In genomic region chr11:1642288-1643145, GRCh38 we compare ENCODE assay signal across 36 cellular contexts. TPM values are rescaled to one million over a fixed set of nuclear protein-coding genes. Genes with fewer than 3 reads are reported as not detected.
"Had no signal": no experiment of that assay in that cellular context is flagged by ENCODE, and none has a peak within 500 bp of the region (broad histone marks: within the 10 kb centered on the region; RNA-seq: fewer than 3 reads in every experiment).

No MANE protein-coding gene starts in this region.

- H3K9me3 ChIP-seq: ascending aorta, MG63 had no signal

- DNase-seq: activated CD4-positive, alpha-beta memory T cell treated with anti-CD3 and anti-CD28 coated beads, Interleukin-2, amount 10 ng/mL, durations not matched to agents 7 days and 5 days; activated CD4-positive, alpha-beta T cell treated with anti-CD3 and anti-CD28 coated beads for 1 hour; activated CD4-positive, alpha-beta T cell treated with anti-CD3 and anti-CD28 coated beads for 48 hours; activated CD4-positive, CD25-positive, alpha-beta regulatory T cell; activated CD8-positive, alpha-beta memory T cell treated with anti-CD3 and anti-CD28 coated beads for 24 hours; activated CD8-positive, alpha-beta memory T cell treated with anti-CD3 and anti-CD28 coated beads, Interleukin-2, amount 10 ng/mL, durations not matched to agents 7 days and 5 days; activated CD8-positive, alpha-beta memory T cell treated with anti-CD3 and anti-CD28 coated beads, Interleukin-2, amount 50 U/mL, for 48 hours; activated effector memory CD4-positive, alpha-beta T cell treated with Interleukin-2 at 50 U/mL for 16 hours; activated naive CD8-positive, alpha-beta T cell treated with anti-CD3 and anti-CD28 coated beads, Interleukin-2, amount 10 ng/mL, durations not matched to agents 7 days and 5 days; activated T-cell treated with anti-CD3 and anti-CD28 coated beads, Interleukin-2, amount 50 U/mL, for 48 hours; amygdala; Kasumi-1; KG1; MG63; NCI-H1048; NCI-H1105 treated with DMSO at 0.1 percent for 48 hours; NCI-H1436; NCI-H1694; NCI-H1930; NCI-H2081 treated with DMSO at 0.1 percent for 48 hours; NCI-H226; NCI-H526; NCI-H748 treated with DMSO at 0.1 percent for 48 hours; NK-92 treated with Interleukin-12 subunit alpha and Interleukin-12 subunit beta, amount 100 ng/mL, for 24 hours; PC-9; Right ventricle myocardium superior; T1000; WERI-Rb-1 had no signal

- ATAC-seq: activated CD8-positive, alpha-beta memory T cell treated with anti-CD3 and anti-CD28 coated beads, Interleukin-2, amount 10 ng/mL, durations not matched to agents 7 days and 5 days had no signal

- H3K27me3 ChIP-seq: ascending aorta, cardiac muscle cell had no signal

- H3K27ac ChIP-seq: ascending aorta, cardiac muscle cell, PC-9, RWPE1, WERI-Rb-1 had no signal

- H3K4me3 ChIP-seq: ascending aorta, cardiac muscle cell, MG63, PC-9 had no signal

- H3K36me3 Mint-ChIP-seq: activated CD8-positive, alpha-beta memory T cell treated with anti-CD3 and anti-CD28 coated beads, Interleukin-2, amount 10 ng/mL, durations not matched to agents 7 days and 5 days; activated naive CD4-positive, alpha-beta T cell treated with anti-CD3 and anti-CD28 coated beads, Interleukin-2, amount 50 U/mL, for 24 hours; activated naive CD8-positive, alpha-beta T cell treated with anti-CD3 and anti-CD28 coated beads, Interleukin-2, amount 10 ng/mL, durations not matched to agents 7 days and 5 days had no signal

- H3K4me1 Mint-ChIP-seq: activated CD4-positive, alpha-beta memory T cell treated with anti-CD3 and anti-CD28 coated beads, Interleukin-2, amount 10 ng/mL, durations not matched to agents 7 days and 5 days; activated CD8-positive, alpha-beta memory T cell treated with anti-CD3 and anti-CD28 coated beads, Interleukin-2, amount 10 ng/mL, durations not matched to agents 7 days and 5 days; activated naive CD8-positive, alpha-beta T cell treated with anti-CD3 and anti-CD28 coated beads, Interleukin-2, amount 10 ng/mL, durations not matched to agents 7 days and 5 days had no signal

- H3K36me3 ChIP-seq: ascending aorta, cardiac muscle cell, MG63, WERI-Rb-1 had no signal

- H3K27ac Mint-ChIP-seq: activated CD4-positive, alpha-beta memory T cell treated with anti-CD3 and anti-CD28 coated beads, Interleukin-2, amount 10 ng/mL, durations not matched to agents 7 days and 5 days; activated CD8-positive, alpha-beta memory T cell treated with anti-CD3 and anti-CD28 coated beads, Interleukin-2, amount 10 ng/mL, durations not matched to agents 7 days and 5 days; activated naive CD4-positive, alpha-beta T cell treated with anti-CD3 and anti-CD28 coated beads, Interleukin-2, amount 50 U/mL, for 24 hours; activated naive CD8-positive, alpha-beta T cell treated with anti-CD3 and anti-CD28 coated beads, Interleukin-2, amount 10 ng/mL, durations not matched to agents 7 days and 5 days had no signal

- H3K4me2 ChIP-seq: PC-9 had no signal

- H3K9me3 Mint-ChIP-seq: activated CD4-positive, alpha-beta memory T cell treated with anti-CD3 and anti-CD28 coated beads, Interleukin-2, amount 10 ng/mL, durations not matched to agents 7 days and 5 days; activated naive CD4-positive, alpha-beta T cell treated with anti-CD3 and anti-CD28 coated beads, Interleukin-2, amount 50 U/mL, for 24 hours; activated naive CD8-positive, alpha-beta T cell treated with anti-CD3 and anti-CD28 coated beads, Interleukin-2, amount 10 ng/mL, durations not matched to agents 7 days and 5 days had no signal

- H3K4me1 ChIP-seq: ascending aorta had no signal

- H3K4me3 Mint-ChIP-seq: activated CD4-positive, alpha-beta memory T cell treated with anti-CD3 and anti-CD28 coated beads, Interleukin-2, amount 10 ng/mL, durations not matched to agents 7 days and 5 days; activated CD8-positive, alpha-beta memory T cell treated with anti-CD3 and anti-CD28 coated beads, Interleukin-2, amount 10 ng/mL, durations not matched to agents 7 days and 5 days; activated naive CD4-positive, alpha-beta T cell treated with anti-CD3 and anti-CD28 coated beads, Interleukin-2, amount 50 U/mL, for 24 hours; activated naive CD8-positive, alpha-beta T cell treated with anti-CD3 and anti-CD28 coated beads, Interleukin-2, amount 10 ng/mL, durations not matched to agents 7 days and 5 days had no signal

- H2AFZ ChIP-seq: PC-9 had no signal

RNA-seq across cellular contexts. Expression of gene KRTAP5-5, which starts 12.9 kb away (rescaled TPM):
- total RNA-seq: activated CD4-positive, alpha-beta memory T cell treated with anti-CD3 and anti-CD28 coated beads, Interleukin-2, amount 10 ng/mL, durations not matched to agents 7 days and 5 days; activated CD8-positive, alpha-beta memory T cell treated with anti-CD3 and anti-CD28 coated beads, Interleukin-2, amount 10 ng/mL, durations not matched to agents 7 days and 5 days; activated naive CD8-positive, alpha-beta T cell treated with anti-CD3 and anti-CD28 coated beads, Interleukin-2, amount 10 ng/mL, durations not matched to agents 7 days and 5 days; ascending aorta; cardiac muscle cell; NCI-H460; PC-9; Right ventricle myocardium superior; T-helper 1 cell treated with Interleukin-12 subunit alpha and Interleukin-12 subunit beta and Interleukin-4 antibody, amounts not matched to agents 30 ng/mL and 1 ng/mL, for 36 hours; T-helper 2 cell treated with Interferon-gamma antibody and Interleukin-4, amounts not matched to agents 100 ng/mL and 5 ng/mL, for 36 hours had no signal
- polyA plus RNA-seq: adipose tissue, cardiac muscle cell had no signal

RNA-seq across cellular contexts. Expression of gene KRTAP5-4, which starts 20.6 kb away (rescaled TPM):
- total RNA-seq: activated CD4-positive, alpha-beta memory T cell treated with anti-CD3 and anti-CD28 coated beads, Interleukin-2, amount 10 ng/mL, durations not matched to agents 7 days and 5 days; activated CD8-positive, alpha-beta memory T cell treated with anti-CD3 and anti-CD28 coated beads, Interleukin-2, amount 10 ng/mL, durations not matched to agents 7 days and 5 days; activated naive CD8-positive, alpha-beta T cell treated with anti-CD3 and anti-CD28 coated beads, Interleukin-2, amount 10 ng/mL, durations not matched to agents 7 days and 5 days; ascending aorta; cardiac muscle cell; NCI-H460; PC-9; Right ventricle myocardium superior; T-helper 1 cell treated with Interleukin-12 subunit alpha and Interleukin-12 subunit beta and Interleukin-4 antibody, amounts not matched to agents 30 ng/mL and 1 ng/mL, for 36 hours; T-helper 2 cell treated with Interferon-gamma antibody and Interleukin-4, amounts not matched to agents 100 ng/mL and 5 ng/mL, for 36 hours had no signal
- polyA plus RNA-seq: adipose tissue, cardiac muscle cell had no signal

RNA-seq across cellular contexts. Expression of gene KRTAP5-3, which starts 34.3 kb away (rescaled TPM):
- total RNA-seq: activated CD4-positive, alpha-beta memory T cell treated with anti-CD3 and anti-CD28 coated beads, Interleukin-2, amount 10 ng/mL, durations not matched to agents 7 days and 5 days; activated CD8-positive, alpha-beta memory T cell treated with anti-CD3 and anti-CD28 coated beads, Interleukin-2, amount 10 ng/mL, durations not matched to agents 7 days and 5 days; activated naive CD8-positive, alpha-beta T cell treated with anti-CD3 and anti-CD28 coated beads, Interleukin-2, amount 10 ng/mL, durations not matched to agents 7 days and 5 days; ascending aorta; cardiac muscle cell; NCI-H460; PC-9; Right ventricle myocardium superior; T-helper 1 cell treated with Interleukin-12 subunit alpha and Interleukin-12 subunit beta and Interleukin-4 antibody, amounts not matched to agents 30 ng/mL and 1 ng/mL, for 36 hours; T-helper 2 cell treated with Interferon-gamma antibody and Interleukin-4, amounts not matched to agents 100 ng/mL and 5 ng/mL, for 36 hours had no signal
- polyA plus RNA-seq: adipose tissue, cardiac muscle cell had no signal

RNA-seq across cellular contexts. Expression of gene KRTAP5-2, which starts 44.4 kb away (rescaled TPM):
- total RNA-seq: activated CD4-positive, alpha-beta memory T cell treated with anti-CD3 and anti-CD28 coated beads, Interleukin-2, amount 10 ng/mL, durations not matched to agents 7 days and 5 days; activated CD8-positive, alpha-beta memory T cell treated with anti-CD3 and anti-CD28 coated beads, Interleukin-2, amount 10 ng/mL, durations not matched to agents 7 days and 5 days; activated naive CD8-positive, alpha-beta T cell treated with anti-CD3 and anti-CD28 coated beads, Interleukin-2, amount 10 ng/mL, durations not matched to agents 7 days and 5 days; ascending aorta; cardiac muscle cell; NCI-H460; PC-9; Right ventricle myocardium superior; T-helper 1 cell treated with Interleukin-12 subunit alpha and Interleukin-12 subunit beta and Interleukin-4 antibody, amounts not matched to agents 30 ng/mL and 1 ng/mL, for 36 hours; T-helper 2 cell treated with Interferon-gamma antibody and Interleukin-4, amounts not matched to agents 100 ng/mL and 5 ng/mL, for 36 hours had no signal
- polyA plus RNA-seq: cardiac muscle cell had no signal

RNA-seq across cellular contexts. Expression of gene KRTAP5-6, which starts 54.5 kb away (rescaled TPM):
- total RNA-seq: activated CD4-positive, alpha-beta memory T cell treated with anti-CD3 and anti-CD28 coated beads, Interleukin-2, amount 10 ng/mL, durations not matched to agents 7 days and 5 days; activated CD8-positive, alpha-beta memory T cell treated with anti-CD3 and anti-CD28 coated beads, Interleukin-2, amount 10 ng/mL, durations not matched to agents 7 days and 5 days; activated naive CD8-positive, alpha-beta T cell treated with anti-CD3 and anti-CD28 coated beads, Interleukin-2, amount 10 ng/mL, durations not matched to agents 7 days and 5 days; ascending aorta; cardiac muscle cell; NCI-H460; PC-9; Right ventricle myocardium superior; T-helper 1 cell treated with Interleukin-12 subunit alpha and Interleukin-12 subunit beta and Interleukin-4 antibody, amounts not matched to agents 30 ng/mL and 1 ng/mL, for 36 hours; T-helper 2 cell treated with Interferon-gamma antibody and Interleukin-4, amounts not matched to agents 100 ng/mL and 5 ng/mL, for 36 hours had no signal
- polyA plus RNA-seq: adipose tissue, cardiac muscle cell had no signal
